8 cellular contexts compared by ENCODE assay signal in genomic region chr2:187553908-187554703, GRCh38. TPM values are rescaled to one million over a fixed set of nuclear protein-coding genes. Genes with fewer than 3 reads are reported as not detected.
DNase-seq lines count a peak whose midpoint lies in the region; ATAC-seq and TF ChIP-seq lines count a peak whose summit lies in the region.

Gene TFPI (minus strand): TSS chr2:187554435. CDS start chr2:187503768, 50,667 bp downstream.

- peak within 1 kb of the TSS; percentile 94 for H3K27ac Mint-ChIP-seq in nephron progenitor cell
- no peak within 1 kb of the TSS for H3K27ac Mint-ChIP-seq in activated CD8-positive, alpha-beta memory T cell treated with anti-CD3 and anti-CD28 coated beads, Interleukin-2, amount 10 ng/mL, durations not matched to agents 7 days and 5 days

- H3K36me3 ChIP-seq in SK-N-MC (ENCODE audit: insufficient read depth, low read length), result no peaks in the 10 kb centered on the region; the same call in 1 of the 2 replicates

- H3K9me3 Mint-ChIP-seq in nephron progenitor cell, result peaks cover 14% of the 10 kb centered on the region
- no peaks in the 10 kb centered on the region for H3K9me3 Mint-ChIP-seq in activated CD8-positive, alpha-beta memory T cell treated with anti-CD3 and anti-CD28 coated beads, Interleukin-2, amount 10 ng/mL, durations not matched to agents 7 days and 5 days (ENCODE audit: low read depth)

- peak within 1 kb of the TSS; percentile 75 for H3K4me3 Mint-ChIP-seq in nephron progenitor cell
- H3K4me3 Mint-ChIP-seq in activated CD8-positive, alpha-beta memory T cell treated with anti-CD3 and anti-CD28 coated beads, Interleukin-2, amount 10 ng/mL, durations not matched to agents 7 days and 5 days, result no peak within 1 kb of the TSS

- DNase-seq in SK-N-MC (ENCODE audit: low read depth, low spot score) (no peak), fibroblast of mammary gland (ENCODE audit: low read depth) (peak; percentile 85), nephron progenitor cell (no peak)
- no peak for DNase-seq in stimulated activated CD4-positive, alpha-beta T cell treated with anti-CD3 and anti-CD28 coated beads, Interleukin-2, amount 100 ng/mL, for 24 hours
- no peak for DNase-seq in activated CD8-positive, alpha-beta memory T cell treated with anti-CD3 and anti-CD28 coated beads, Interleukin-2, amount 10 ng/mL, durations not matched to agents 7 days and 5 days

- TF ChIP-seq CTCF in fibroblast of mammary gland (conservative IDR thresholded peaks at IDR 0.05; ENCODE audit: control insufficient read depth, insufficient read depth, low read depth, low read length) (no peak), nephron progenitor cell (IDR thresholded peaks at IDR 0.05) (no peak)

- peak within 1 kb of the TSS; percentile 77 for H3K4me3 ChIP-seq in SK-N-MC
- H3K4me3 ChIP-seq in fibroblast of mammary gland (ENCODE audit: control insufficient read depth, low read depth, low read length), result peak within 1 kb of the TSS; percentile 81

- no peaks in the 10 kb centered on the region for H3K9me3 ChIP-seq in SK-N-MC (ENCODE audit: low read depth, low read length)

- peak within 1 kb of the TSS; percentile 72 for H3K27ac ChIP-seq in SK-N-MC

- H3K27me3 Mint-ChIP-seq in nephron progenitor cell (ENCODE audit: low read depth, poor library complexity), result peaks cover 2% of the 10 kb centered on the region
- peaks cover 7% of the 10 kb centered on the region for H3K27me3 Mint-ChIP-seq in activated CD8-positive, alpha-beta memory T cell treated with anti-CD3 and anti-CD28 coated beads, Interleukin-2, amount 10 ng/mL, durations not matched to agents 7 days and 5 days

- CTCF ChIA-PET in activated CD8-positive, alpha-beta memory T cell treated with anti-CD3 and anti-CD28 coated beads, Interleukin-2, amount 10 ng/mL, durations not matched to agents 7 days and 5 days (lab: Charles Lee), result no interaction called here

- peak within 1 kb of the TSS; percentile 83 for H3K9ac ChIP-seq in SK-N-MC (ENCODE audit: insufficient read length)

- peaks cover 15% of the 10 kb centered on the region for H3K4me1 Mint-ChIP-seq in nephron progenitor cell
- H3K4me1 Mint-ChIP-seq in activated CD8-positive, alpha-beta memory T cell treated with anti-CD3 and anti-CD28 coated beads, Interleukin-2, amount 10 ng/mL, durations not matched to agents 7 days and 5 days, result peaks cover 3% of the 10 kb centered on the region

- H3K36me3 Mint-ChIP-seq in nephron progenitor cell (ENCODE audit: low read depth), result peaks cover 4% of the 10 kb centered on the region
- H3K36me3 Mint-ChIP-seq in activated CD8-positive, alpha-beta memory T cell treated with anti-CD3 and anti-CD28 coated beads, Interleukin-2, amount 10 ng/mL, durations not matched to agents 7 days and 5 days, result no peaks in the 10 kb centered on the region

- ATAC-seq in GM19463 (IDR thresholded peaks at IDR 0.05; ENCODE audit: unreplicated experiment) (peak; percentile 39), HG03095 (IDR thresholded peaks at IDR 0.05; ENCODE audit: unreplicated experiment) (no peak), HG03039 (IDR thresholded peaks at IDR 0.05; ENCODE audit: unreplicated experiment) (no peak)
- ATAC-seq in activated CD8-positive, alpha-beta memory T cell treated with anti-CD3 and anti-CD28 coated beads, Interleukin-2, amount 10 ng/mL, durations not matched to agents 7 days and 5 days, result no peak

RNA-seq across cellular contexts. Expression of gene TFPI, which starts in this region (rescaled TPM):
- total RNA-seq in activated CD8-positive, alpha-beta memory T cell treated with anti-CD3 and anti-CD28 coated beads, Interleukin-2, amount 10 ng/mL, durations not matched to agents 7 days and 5 days, result not detected
